ENCODE assay signal across 42 cellular contexts in the genomic region with DNA sequence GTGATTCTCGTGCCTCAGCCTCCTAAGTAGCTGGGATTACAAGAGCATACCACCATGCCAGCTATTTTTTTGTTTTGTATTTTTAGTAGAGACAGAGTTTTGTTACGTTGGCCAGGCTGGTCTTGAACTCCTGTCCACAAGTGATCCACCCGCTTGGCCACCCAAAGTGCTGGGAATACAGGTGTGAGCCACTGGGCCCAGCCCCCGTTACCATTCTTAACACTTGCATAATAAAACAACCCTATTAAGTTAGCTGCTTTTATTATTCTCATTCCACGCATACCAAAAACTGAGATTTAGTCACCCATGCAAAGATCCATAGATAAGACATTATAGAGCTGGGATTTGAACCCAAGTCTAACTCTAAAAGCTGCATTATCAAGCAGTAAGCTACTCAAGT. TPM values are rescaled to one million over a fixed set of nuclear protein-coding genes. Genes with fewer than 3 reads are reported as not detected.
"Had no signal": no experiment of that assay in that cellular context is flagged by ENCODE, and none has a peak within 500 bp of the region (broad histone marks: within the 10 kb centered on the region; RNA-seq: fewer than 3 reads in every experiment).

No MANE protein-coding gene starts in this region.

- H3K9ac ChIP-seq: KMS-11 had no signal

- H3K36me3 Mint-ChIP-seq: activated naive CD8-positive, alpha-beta T cell treated with anti-CD3 and anti-CD28 coated beads for 36 hours had no signal

- FAIRE-seq: RCC 7860 had no signal

- H3K4me2 ChIP-seq: KMS-11, PC-9 had no signal

- H3K9me3 Mint-ChIP-seq: activated CD8-positive, alpha-beta T cell treated with anti-CD3 and anti-CD28 coated beads for 36 hours; activated naive CD8-positive, alpha-beta T cell treated with anti-CD3 and anti-CD28 coated beads for 36 hours; activated T-cell treated with anti-CD3 and anti-CD28 coated beads, Interleukin-2, amount 50 U/mL, for 72 hours had no signal

- H3K4me1 Mint-ChIP-seq: activated naive CD8-positive, alpha-beta T cell treated with anti-CD3 and anti-CD28 coated beads for 36 hours; activated T-helper 17 cell treated with anti-CD3 and anti-CD28 coated beads, Interleukin-2, amount 50 U/mL, for 72 hours; central memory CD8-positive, alpha-beta T cell had no signal

- H3K4me3 ChIP-seq: cardiac muscle cell, PC-9 had no signal

- H3K4me3 Mint-ChIP-seq: activated CD8-positive, alpha-beta T cell treated with anti-CD3 and anti-CD28 coated beads for 36 hours; activated naive CD8-positive, alpha-beta T cell treated with anti-CD3 and anti-CD28 coated beads for 36 hours; activated T-cell treated with anti-CD3 and anti-CD28 coated beads, Interleukin-2, amount 50 U/mL, for 72 hours; activated T-helper 17 cell treated with anti-CD3 and anti-CD28 coated beads, Interleukin-2, amount 50 U/mL, for 72 hours; central memory CD8-positive, alpha-beta T cell had no signal

- H3K27ac ChIP-seq: cardiac muscle cell, KMS-11, PC-9, RWPE1, VCaP had no signal

- DNase-seq: activated CD4-positive, alpha-beta T cell treated with anti-CD3 and anti-CD28 coated beads for 1 hour; activated CD4-positive, alpha-beta T cell treated with anti-CD3 and anti-CD28 coated beads for 48 hours; activated CD4-positive, alpha-beta T cell treated with anti-CD3 and anti-CD28 coated beads, Interleukin-2, amount 50 U/mL, for 4 hours; activated CD4-positive, CD25-positive, alpha-beta regulatory T cell; activated CD8-positive, alpha-beta T cell treated with anti-CD3 and anti-CD28 coated beads for 36 hours; activated effector memory CD4-positive, alpha-beta T cell treated with anti-CD3 and anti-CD28 coated beads, Interleukin-2, amount 50 U/mL, for 16 hours; activated naive CD4-positive, alpha-beta T cell; activated naive CD4-positive, alpha-beta T cell treated with anti-CD3 and anti-CD28 coated beads, Interleukin-2, amount 50 U/mL, for 16 hours; activated naive CD8-positive, alpha-beta T cell treated with anti-CD3 and anti-CD28 coated beads for 36 hours; activated T-cell treated with anti-CD3 and anti-CD28 coated beads, Interleukin-2, amount 50 U/mL, for 1 hour; activated T-cell treated with anti-CD3 and anti-CD28 coated beads, Interleukin-2, amount 50 U/mL, for 72 hours; amniotic stem cell; aorta; MM.1S; MV-4-11; NCI-H1092; NCI-H1436 treated with DMSO at 0.1 percent for 48 hours; NCI-H1694 treated with DMSO at 0.1 percent for 48 hours; NCI-H2029; NCI-H510A; NCI-H526; NCI-H748 treated with DMSO at 0.1 percent for 48 hours; NK-92 treated with Interleukin-12 subunit alpha and Interleukin-12 subunit beta, amount 100 ng/mL, for 24 hours; PC-9; SIG-M5; SW 1271; T-helper 1 cell; T-helper 2 cell; T-helper 9 cell had no signal

- H3K27me3 ChIP-seq: cardiac muscle cell had no signal

- H2AFZ ChIP-seq: PC-9 had no signal

- H3K36me3 ChIP-seq: cardiac muscle cell had no signal

- ATAC-seq: activated CD8-positive, alpha-beta T cell treated with anti-CD3 and anti-CD28 coated beads for 36 hours; activated T-cell treated with anti-CD3 and anti-CD28 coated beads, Interleukin-2, amount 50 U/mL, for 72 hours; activated T-helper 17 cell treated with anti-CD3 and anti-CD28 coated beads, Interleukin-2, amount 50 U/mL, for 72 hours; Right ventricle myocardium inferior; SK-N-SH treated with all-trans-retinoic acid at 6 μM for 48 hours had no signal

- H3K27me3 Mint-ChIP-seq: activated CD8-positive, alpha-beta T cell treated with anti-CD3 and anti-CD28 coated beads for 36 hours; activated naive CD8-positive, alpha-beta T cell treated with anti-CD3 and anti-CD28 coated beads for 36 hours; activated T-helper 17 cell treated with anti-CD3 and anti-CD28 coated beads, Interleukin-2, amount 50 U/mL, for 72 hours; central memory CD8-positive, alpha-beta T cell had no signal

- H3K27ac Mint-ChIP-seq: activated CD8-positive, alpha-beta T cell treated with anti-CD3 and anti-CD28 coated beads for 36 hours; activated naive CD8-positive, alpha-beta T cell treated with anti-CD3 and anti-CD28 coated beads for 36 hours; activated T-cell treated with anti-CD3 and anti-CD28 coated beads, Interleukin-2, amount 50 U/mL, for 72 hours; activated T-helper 17 cell treated with anti-CD3 and anti-CD28 coated beads, Interleukin-2, amount 50 U/mL, for 72 hours had no signal

RNA-seq across cellular contexts. Expression of gene TEX13A, which starts 6.0 kb away (rescaled TPM):
- total RNA-seq: activated CD8-positive, alpha-beta memory T cell treated with anti-CD3 and anti-CD28 coated beads for 36 hours; activated CD8-positive, alpha-beta T cell treated with anti-CD3 and anti-CD28 coated beads for 36 hours; activated naive CD8-positive, alpha-beta T cell treated with anti-CD3 and anti-CD28 coated beads for 36 hours; activated T-cell treated with anti-CD3 and anti-CD28 coated beads, Interleukin-2, amount 50 U/mL, for 72 hours; activated T-helper 17 cell treated with anti-CD3 and anti-CD28 coated beads, Interleukin-2, amount 50 U/mL, for 72 hours; aorta; cardiac muscle cell; LHCN-M2; OCI-LY7; PC-9; Right ventricle myocardium inferior; SK-MEL-5 had no signal
- polyA plus RNA-seq: aorta, cardiac muscle cell had no signal
